ENCODE assay signal across 15 cellular contexts in the genomic region with DNA sequence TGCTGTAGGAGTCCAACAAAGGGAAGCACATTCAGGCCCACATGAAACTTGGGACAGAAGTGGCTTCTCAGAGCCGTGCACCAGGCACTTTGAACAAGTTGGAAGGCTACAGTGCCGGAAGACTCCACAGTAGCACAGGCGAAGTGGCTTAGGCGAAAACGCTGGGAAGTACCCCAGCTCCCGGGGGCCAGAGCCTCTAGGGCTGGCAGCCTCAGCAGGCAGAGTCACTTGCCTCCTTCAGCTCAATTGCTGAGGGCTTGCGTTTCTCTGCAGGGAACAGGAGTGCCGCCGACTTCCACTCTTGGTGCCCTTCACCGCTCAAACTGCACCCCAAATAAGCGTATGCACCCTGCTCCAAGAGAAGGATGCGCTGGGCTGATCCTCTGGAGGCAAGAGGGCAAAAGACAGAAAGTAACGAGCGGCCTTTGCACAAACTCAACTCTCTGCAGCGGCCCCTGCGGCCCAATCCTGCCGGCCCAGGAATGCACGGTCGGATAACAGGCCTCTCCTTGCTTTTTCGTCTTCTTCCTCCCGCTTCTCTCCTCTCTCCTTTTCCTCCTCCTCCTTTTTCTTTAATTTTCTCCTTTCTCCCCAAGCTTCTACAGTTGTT. TPM values are rescaled to one million over a fixed set of nuclear protein-coding genes. Genes with fewer than 3 reads are reported as not detected.
DNase-seq lines count a peak whose midpoint lies in the region; ATAC-seq and TF ChIP-seq lines count a peak whose summit lies in the region.
"Had no signal": no experiment of that assay in that cellular context is flagged by ENCODE, and none has a peak within 500 bp of the region (broad histone marks: within the 10 kb centered on the region; RNA-seq: fewer than 3 reads in every experiment).

No MANE protein-coding gene starts in this region.

- peaks cover 4% of the 10 kb centered on the region for H3K9me3 Mint-ChIP-seq in nephron progenitor cell
- H3K9me3 Mint-ChIP-seq: activated T-cell treated with anti-CD3 and anti-CD28 coated beads, Interleukin-2, amount 50 U/mL, for 24 hours had no signal

- no peaks in the 10 kb centered on the region for H3K9me3 ChIP-seq in esophagus squamous epithelium
- H3K9me3 ChIP-seq: colonic mucosa, upper lobe of right lung had no signal

- H3K27me3 Mint-ChIP-seq in nephron progenitor cell (ENCODE audit: low read depth, poor library complexity), result peaks cover 3% of the 10 kb centered on the region

- no peak for ATAC-seq in HG03280 (IDR thresholded peaks at IDR 0.05; ENCODE audit: unreplicated experiment)
- ATAC-seq in GM21723 (IDR thresholded peaks at IDR 0.05; ENCODE audit: unreplicated experiment), result no peak

- H3K27me3 ChIP-seq in esophagus squamous epithelium, result peaks cover 0 to 32% (median 0%) of the 10 kb centered on the region in 4 donors

- WGBS in esophagus squamous epithelium, 2 donors, result 88 to 91% methylated on average over 13 to 20 of the region's 21 CpGs

- peaks cover 60% of the 10 kb centered on the region for H3K4me1 Mint-ChIP-seq in nephron progenitor cell

- peaks cover 10 to 59% (median 11%) of the 10 kb centered on the region in 3 donors for H3K4me1 ChIP-seq in esophagus squamous epithelium
- H3K4me1 ChIP-seq: colonic mucosa had no signal

- peak overlapping the region in 3 of 4 donors; percentile 76 to 87 (median 82) for H3K27ac ChIP-seq in esophagus squamous epithelium
- H3K27ac ChIP-seq: colonic mucosa, upper lobe of right lung had no signal

- peak overlapping the region; percentile 54 for H3K27ac Mint-ChIP-seq in nephron progenitor cell

- TF ChIP-seq POLR2A in esophagus squamous epithelium (IDR thresholded peaks at IDR 0.05), result no peak

- H3K36me3 Mint-ChIP-seq in nephron progenitor cell (ENCODE audit: low read depth), result peaks cover 5% of the 10 kb centered on the region

- no peaks in the 10 kb centered on the region for H3K36me3 ChIP-seq in esophagus squamous epithelium
- H3K36me3 ChIP-seq: colonic mucosa, upper lobe of right lung had no signal

- TF ChIP-seq CTCF in esophagus squamous epithelium (IDR thresholded peaks at IDR 0.05), result no peak
- no peak for TF ChIP-seq CTCF in nephron progenitor cell (IDR thresholded peaks at IDR 0.05)

- H3K4me3 ChIP-seq in Jurkat, Clone E6-1 (ENCODE audit: low read length), result peak overlapping the region; percentile 85
- H3K4me3 ChIP-seq in esophagus squamous epithelium, result no peak overlapping the region

- peak overlapping the region; percentile 97 for H3K4me3 Mint-ChIP-seq in nephron progenitor cell

- intact Hi-C loops in esophagus squamous epithelium (cut with DNase I), result no loop called here

- DNase-seq in CD1c-positive myeloid dendritic cell (ENCODE audit: extremely low spot score), result peak; percentile 34
- DNase-seq in Jurkat, Clone E6-1 (ENCODE audit: low read depth, low spot score), result no peak
- DNase-seq in esophagus squamous epithelium (lab: John Stamatoyannopoulos, UW), result no peak
- DNase-seq in nephron progenitor cell, result peak; percentile 36
- DNase-seq in activated CD4-positive, CD25-positive, alpha-beta regulatory T cell (lab: John Stamatoyannopoulos, UW), result no peak
- DNase-seq in HuH-7.5 (ENCODE audit: low spot score), result no peak
- DNase-seq: activated CD4-positive, CD25-positive, alpha-beta regulatory T cell treated with anti-CD3 and anti-CD28 coated beads, Interleukin-2, amount 50 U/mL, for 72 hours; colonic mucosa; NCI-H1048; stimulated activated CD4-positive, alpha-beta T cell treated with anti-CD3 and anti-CD28 coated beads, Interleukin-1b, Interleukin-23, amount 100 ng/mL, for 48 hours; upper lobe of right lung had no signal

RNA-seq across cellular contexts. Expression of a gene that starts 1.2 kb away (rescaled TPM):
- 8.7 TPM for polyA plus RNA-seq in Jurkat, Clone E6-1 (2012; ENCODE audit: insufficient read depth, insufficient read length)
- total RNA-seq in esophagus squamous epithelium, result 10 to 100 TPM in 1 of 4 donors, 1 to 10 TPM in 3; 1.3 to 14.3 (median 6.8) TPM
- total RNA-seq: HT-29 had no signal

Comparison
In these comparisons a context has a peak if more than half of its experiments do, and no peak if none do; other contexts are left out.
1. DNase-seq: peak in CD1c-positive myeloid dendritic cell (single experiment) and nephron progenitor cell (single experiment); none in Jurkat, Clone E6-1 (single experiment), esophagus squamous epithelium (single experiment), activated CD4-positive, CD25-positive, alpha-beta regulatory T cell (0 of 4) and HuH-7.5 (single experiment).